ENCODE assay signal across 12 cellular contexts in the genomic region with DNA sequence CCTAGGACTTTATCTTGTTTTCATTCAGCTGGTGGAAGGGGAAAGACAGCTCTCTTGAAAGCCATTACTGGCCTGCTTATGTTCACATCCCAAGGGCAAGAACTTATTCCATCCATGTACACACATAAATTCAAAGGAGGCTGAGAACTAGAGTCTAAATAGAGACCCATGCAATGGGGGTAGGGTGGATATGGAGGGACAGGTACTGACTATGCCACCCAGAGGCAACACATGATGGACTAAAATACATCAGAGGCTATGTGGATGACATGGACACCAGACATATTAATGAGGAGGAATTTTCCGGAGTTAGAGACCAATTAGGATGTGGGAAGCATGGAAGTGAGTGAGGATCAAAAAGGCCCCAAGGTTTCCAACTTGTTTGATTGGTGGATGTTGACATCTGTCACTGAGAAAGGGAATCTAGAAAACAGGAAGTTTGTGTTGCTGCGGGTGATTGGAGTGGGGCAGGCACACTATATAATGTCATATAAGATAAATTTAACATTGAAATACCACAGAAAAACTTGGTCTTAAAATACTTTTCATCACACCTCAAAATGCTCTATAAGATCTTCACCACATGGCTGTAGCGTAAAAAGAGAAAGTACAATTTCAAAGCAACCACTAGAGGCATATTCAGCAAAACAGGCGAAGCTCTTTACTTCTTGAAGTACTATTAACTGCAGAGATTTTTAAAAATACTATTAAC.
DNase-seq lines count a peak whose midpoint lies in the region; ATAC-seq and TF ChIP-seq lines count a peak whose summit lies in the region.
"Had no signal": no experiment of that assay in that cellular context is flagged by ENCODE, and none has a peak within 500 bp of the region (broad histone marks: within the 10 kb centered on the region; RNA-seq: fewer than 3 reads in every experiment).

No MANE protein-coding gene starts in this region.

- H3K79me2 ChIP-seq in Loucy (ENCODE audit: insufficient read depth, low read length) = no peaks in the 10 kb centered on the region

- POLR2A ChIA-PET in AG04450 (lab: Yijun Ruan, JAX) = no interaction called here

- CTCF ChIA-PET in AG04450 (lab: Charles Lee) = no interaction called here

- H3K27ac ChIP-seq in AG04450 (ENCODE audit: low read depth, low read length) = no peak overlapping the region

- H4K20me1 ChIP-seq in Loucy (ENCODE audit: insufficient read depth, low read length, poor library complexity, severe bottlenecking) = no peaks in the 10 kb centered on the region

- no peak for TF ChIP-seq POLR2A in GM18505 (IDR thresholded peaks at IDR 0.05; ENCODE audit: borderline replicate concordance, extremely low read depth, insufficient read depth, insufficient read length)

- H2AFZ ChIP-seq in Loucy (ENCODE audit: low read length) = no peak overlapping the region

- TF ChIP-seq CTCF in AG04450 (IDR thresholded peaks at IDR 0.05; ENCODE audit: low read depth, low read length) = peak; percentile 35; the same call in 1 of the 2 replicates
- peak; percentile 55 for TF ChIP-seq CTCF in Loucy (conservative IDR thresholded peaks at IDR 0.05; ENCODE audit: low read length)
- peak; percentile 29 for TF ChIP-seq CTCF in epithelial cell of proximal tubule (conservative IDR thresholded peaks at IDR 0.05; ENCODE audit: low read depth, low read length)

- H3K4me2 ChIP-seq in Loucy (ENCODE audit: low read depth, low read length, poor library complexity, severe bottlenecking) = no peak overlapping the region

- DNase-seq in AG04450 (ENCODE audit: low read depth, low spot score) (no peak), epithelial cell of proximal tubule (ENCODE audit: low read depth) (no peak), RPMI8226 (no peak)
- DNase-seq: activated T-cell treated with anti-CD3 and anti-CD28 coated beads, Interleukin-2, amount 50 U/mL, for 72 hours; CD8-positive, alpha-beta memory T cell; cerebellar nuclear complex; NCI-H226 had no signal

- H3K4me3 ChIP-seq in AG04450 (ENCODE audit: low read depth, low read length) (no peak overlapping the region), Loucy (ENCODE audit: low read length, poor library complexity, severe bottlenecking) (no peak overlapping the region), epithelial cell of proximal tubule (ENCODE audit: low read depth, low read length) (no peak overlapping the region)

- H3F3A ChIP-seq in Loucy (ENCODE audit: low read depth) = no peaks in the 10 kb centered on the region

- ATAC-seq in GM18505 (IDR thresholded peaks at IDR 0.05; ENCODE audit: unreplicated experiment) (peak; percentile 57), GM21825 (IDR thresholded peaks at IDR 0.05; ENCODE audit: unreplicated experiment) (no peak), GM21528 (IDR thresholded peaks at IDR 0.05; ENCODE audit: low FRiP score, unreplicated experiment) (no peak), GM18498 (IDR thresholded peaks at IDR 0.05; ENCODE audit: unreplicated experiment) (no peak)
- ATAC-seq: activated T-cell treated with anti-CD3 and anti-CD28 coated beads, Interleukin-2, amount 50 U/mL, for 72 hours had no signal

- H3K27me3 ChIP-seq in AG04450 (ENCODE audit: control insufficient read depth, insufficient read depth, low read length) (no peaks in the 10 kb centered on the region), Loucy (ENCODE audit: insufficient read depth, low read length, poor library complexity, severe bottlenecking) (no peaks in the 10 kb centered on the region)

- H3K9me3 ChIP-seq in AG04450 (ENCODE audit: control insufficient read depth, insufficient read depth, low read length) (no peaks in the 10 kb centered on the region), Loucy (ENCODE audit: insufficient read depth, low read depth, low read length) (no peaks in the 10 kb centered on the region)

- H3K9ac ChIP-seq in Loucy (ENCODE audit: low read depth, low read length, poor library complexity, severe bottlenecking) = no peak overlapping the region

- no peaks in the 10 kb centered on the region for H3K4me1 ChIP-seq in Loucy (ENCODE audit: insufficient read depth, low read length, poor library complexity, severe bottlenecking)

- H3K36me3 ChIP-seq in Loucy (ENCODE audit: insufficient read depth, low read length) = no peaks in the 10 kb centered on the region

- H3K9me2 ChIP-seq in Loucy (replicated peaks; ENCODE audit: low read depth, low read length) = no peaks in the 10 kb centered on the region
